1 cellular context compared by ENCODE assay signal in the genomic region with DNA sequence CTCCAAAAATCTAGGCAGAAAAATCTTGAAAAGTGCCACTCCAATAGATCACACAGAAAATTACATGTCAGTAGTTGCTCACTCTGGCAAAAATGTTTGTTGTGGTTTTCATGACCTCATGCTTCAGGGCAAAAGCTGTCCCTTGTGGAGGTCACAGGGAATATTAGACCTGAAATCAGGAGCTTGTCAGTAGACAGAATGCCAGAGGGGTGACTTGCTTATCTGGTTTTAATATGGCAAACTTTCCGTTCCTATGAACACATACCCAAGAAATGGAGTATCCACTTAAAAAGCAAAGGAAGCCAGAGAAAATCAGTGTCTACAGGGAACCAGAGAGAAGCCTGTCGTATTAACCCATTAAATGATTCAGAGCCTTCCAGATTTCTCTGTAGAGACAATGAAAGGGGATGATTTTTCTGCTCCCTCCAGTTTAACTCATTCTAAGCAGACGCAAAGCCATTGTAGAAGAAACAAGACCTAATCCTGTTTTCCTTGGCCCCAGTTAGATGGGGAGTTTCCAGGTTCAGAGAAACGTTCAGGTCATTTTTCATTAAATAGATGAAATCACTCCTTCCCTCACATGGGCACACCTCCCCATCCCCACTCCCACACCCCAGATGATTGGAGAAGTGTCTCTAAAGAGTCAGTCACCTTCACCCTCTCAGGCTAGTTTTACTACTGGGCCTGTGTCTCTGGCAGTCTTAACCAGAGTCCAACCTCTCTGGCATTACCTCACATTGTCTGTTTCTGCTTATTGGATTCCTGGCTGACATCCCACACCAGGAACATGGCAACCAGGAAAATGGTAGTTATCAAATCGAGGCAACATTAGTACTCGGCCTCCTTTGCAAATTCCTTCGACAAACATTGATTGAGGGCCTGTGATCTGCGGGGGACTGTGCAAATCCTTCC.
TF ChIP-seq lines count a peak whose summit lies in the region.

No MANE protein-coding gene starts in this region.

TF ChIP-seq in H1, 55 proteins besides CTCF, POLR2A, EP300 and RAD21:
- no peak for TF ChIP-seq NANOG (IDR thresholded peaks at IDR 0.05; ENCODE audit: insufficient read depth, low read depth, low read length, poor library complexity, severe bottlenecking)
- TF ChIP-seq CBX5 (IDR thresholded peaks at IDR 0.05; ENCODE audit: low read depth, low read length) = no peak
- no peak for TF ChIP-seq E2F6 (IDR thresholded peaks at IDR 0.05)
- no peak for TF ChIP-seq NRF1 (IDR thresholded peaks at IDR 0.05; ENCODE audit: low read depth, low read length)
- no peak for TF ChIP-seq CTBP2 (IDR thresholded peaks at IDR 0.05; ENCODE audit: borderline replicate concordance, insufficient read depth, insufficient read length, low read length)
- TF ChIP-seq CHD2 (IDR thresholded peaks at IDR 0.05; ENCODE audit: low read length) = no peak
- TF ChIP-seq JUND (IDR thresholded peaks at IDR 0.05; ENCODE audit: low read length) = no peak
- no peak for TF ChIP-seq RNF2 (IDR thresholded peaks at IDR 0.05; ENCODE audit: borderline replicate concordance, low read depth, low read length, missing control alignments, poor library complexity, severe bottlenecking)
- no peak for TF ChIP-seq SAP30 (IDR thresholded peaks at IDR 0.05; ENCODE audit: insufficient read depth, insufficient replicate concordance, low read length)
